ENCODE assay signal across 18 cellular contexts in the genomic region with DNA sequence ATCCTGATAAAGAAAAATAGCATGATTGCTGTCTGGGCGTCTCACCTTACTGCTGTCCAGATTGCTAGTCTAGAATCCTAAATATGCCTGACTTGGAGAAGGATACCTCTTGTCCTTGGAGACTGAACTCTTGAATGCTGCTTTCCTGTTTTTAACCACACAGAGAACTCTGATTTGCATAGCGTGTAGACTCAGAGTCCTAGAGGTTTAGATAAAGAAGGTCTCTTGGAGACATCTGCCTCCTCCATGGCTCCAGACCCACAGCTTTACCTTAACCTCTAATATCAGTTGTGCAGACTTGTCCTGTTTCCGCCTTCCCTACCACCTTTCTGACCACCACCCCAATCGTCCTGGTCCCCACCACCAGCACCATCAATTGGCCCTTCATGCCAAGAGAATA.
"Had no signal": no experiment of that assay in that cellular context is flagged by ENCODE, and none has a peak within 500 bp of the region (broad histone marks: within the 10 kb centered on the region; RNA-seq: fewer than 3 reads in every experiment).

No MANE protein-coding gene starts in this region.

- H3K9ac ChIP-seq: parathyroid adenoma had no signal

- H3K79me2 ChIP-seq: parathyroid adenoma had no signal

- DNase-seq: dorsolateral prefrontal cortex; effector CD4-positive, alpha-beta T cell; left ventricle myocardium superior; lower lobe of right lung; natural killer cell; stimulated activated CD4-positive, alpha-beta T cell treated with anti-CD3 and anti-CD28 coated beads, Interleukin-12 subunit alpha, Interleukin-12 subunit beta, amount 100 ng/mL, for 4 hours; stimulated activated CD4-positive, alpha-beta T cell treated with anti-CD3 and anti-CD28 coated beads, Interleukin-1b, Interleukin-23, amount 100 ng/mL, for 48 hours; stimulated activated CD4-positive, alpha-beta T cell treated with anti-CD3 and anti-CD28 coated beads, Interleukin-4, amount 100 ng/mL, for 1 hour; stimulated activated CD8-positive, alpha-beta memory T cell treated with anti-CD3 and anti-CD28 coated beads, Interleukin-4, amount 100 ng/mL, for 48 hours; stimulated activated naive CD4-positive, alpha-beta T cell treated with Interleukin-2 at 50 U/mL for 16 hours; stomach; thyroid gland had no signal

- H3K36me3 Mint-ChIP-seq: natural killer cell, type B pancreatic cell had no signal

- H3K9me3 ChIP-seq: lower lobe of right lung, right atrium auricular region, stomach, thyroid gland had no signal

- H3K4me1 ChIP-seq: lower lobe of right lung, parathyroid adenoma, right atrium auricular region, stomach, thyroid gland had no signal

- H3K27ac ChIP-seq: dorsolateral prefrontal cortex, lower lobe of right lung, parathyroid adenoma, right atrium auricular region, stomach, thyroid gland had no signal

- H3K4me1 Mint-ChIP-seq: natural killer cell had no signal

- H3K4me3 Mint-ChIP-seq: natural killer cell, type B pancreatic cell had no signal

- H3K27ac Mint-ChIP-seq: natural killer cell, progenitor cell of endocrine pancreas, type B pancreatic cell had no signal

- H3K27me3 Mint-ChIP-seq: type B pancreatic cell had no signal

- H3K4me2 ChIP-seq: smooth muscle cell had no signal

- H3K27me3 ChIP-seq: dorsolateral prefrontal cortex, right atrium auricular region, stomach, thyroid gland had no signal

- ATAC-seq: left ventricle myocardium superior, lower lobe of right lung, natural killer cell, sciatic nerve had no signal

- H2AFZ ChIP-seq: parathyroid adenoma had no signal

- H3K36me3 ChIP-seq: lower lobe of right lung, right atrium auricular region, stomach, thyroid gland had no signal

- H3K4me3 ChIP-seq: dorsolateral prefrontal cortex, lower lobe of right lung, right atrium auricular region, smooth muscle cell, stomach, thyroid gland had no signal

- H3K9me3 Mint-ChIP-seq: type B pancreatic cell had no signal
